Comparison of ENCODE assay signal across 10 cellular contexts in genomic region chr7:84412161-84412969, GRCh38.
DNase-seq lines count a peak whose midpoint lies in the region; ATAC-seq, FAIRE-seq and TF ChIP-seq lines count a peak whose summit lies in the region.
"Had no signal": no experiment of that assay in that cellular context is flagged by ENCODE, and none has a peak within 500 bp of the region (broad histone marks: within the 10 kb centered on the region; RNA-seq: fewer than 3 reads in every experiment).

No MANE protein-coding gene starts in this region.

- H4K20me1 ChIP-seq in HepG2 (ENCODE audit: insufficient read depth, low read length): no peaks in the 10 kb centered on the region

- BruUV-seq in HepG2 (replicated peaks; lab: Mats Ljungman, UMichigan) (no TSS peak), A673 (replicated peaks; lab: Mats Ljungman, UMichigan) (no TSS peak)

- no peak overlapping the region for H3K9ac ChIP-seq in HepG2 (ENCODE audit: insufficient read depth, low read depth, low read length)

- in situ Hi-C loops in HepG2 (cut with HindIII; ENCODE audit: extremely low pct_ligation_motif_present, low pct_unique_long_range_greater_than_20kb): no loop called here

- CTCF ChIA-PET in HepG2 (lab: Yijun Ruan, JAX; ENCODE audit: low intra/inter-chr PET ratio, low total read pairs) (no interaction called here), A673 (lab: Charles Lee) (no interaction called here)

- intact Hi-C loops in HepG2 (cut with micrococcal nuclease; ENCODE audit: unreplicated experiment): no loop called here
- intact Hi-C loops in right lobe of liver (cut with DNase I): no loop called here
- intact Hi-C loops in A673 (cut with micrococcal nuclease; ENCODE audit: unreplicated experiment): no loop called here
- intact Hi-C loops in body of pancreas (cut with DNase I): no loop called here

- no peak for FAIRE-seq in HepG2 (lab: Jason Lieb, UNC)

- no peaks in the 10 kb centered on the region for H3K9me3 ChIP-seq in HepG2 (ENCODE audit: low read length)
- H3K9me3 ChIP-seq in right lobe of liver: no peaks in the 10 kb centered on the region
- no peaks in the 10 kb centered on the region for H3K9me3 ChIP-seq in A673 (ENCODE audit: low read depth, low read length, poor library complexity, severe bottlenecking)
- no peaks in the 10 kb centered on the region for H3K9me3 ChIP-seq in body of pancreas

- no peak for TF ChIP-seq RAD21 in HepG2 (CRISPR knock-in tag; IDR thresholded peaks at IDR 0.05)

- H3K4me3 ChIP-seq in HepG2 (replicated peaks in 1 of 3; ENCODE audit: insufficient read depth in 1 of 3, low read depth in 2 of 3, low read length in 3 of 3) (no peak overlapping the region), right lobe of liver (no peak overlapping the region), A673 (ENCODE audit: low read depth, low read length, poor library complexity, severe bottlenecking) (no peak overlapping the region), body of pancreas (no peak overlapping the region)

- no peaks in the 10 kb centered on the region for H3K79me2 ChIP-seq in HepG2 (ENCODE audit: insufficient read depth, low read length)

- TF ChIP-seq EP300 in HepG2 (IDR thresholded peaks at IDR 0.05; ENCODE audit: low read depth in 2 of 2, low read length in 2 of 2): no peak
- no peak for TF ChIP-seq EP300 in HepG2 (CRISPR knock-in tag; IDR thresholded peaks at IDR 0.05; ENCODE audit: borderline replicate concordance)

- no peak overlapping the region for H2AFZ ChIP-seq in HepG2 (ENCODE audit: low read length)

- DNase-seq in HepG2 (ENCODE audit: low spot score): peak; percentile 3
- DNase-seq in right lobe of liver: no peak
- DNase-seq in RKO (ENCODE audit: low spot score): peak; percentile 95
- DNase-seq in fibroblast of peridontal ligament (ENCODE audit: extremely low read depth): peak; percentile 99
- no peak for DNase-seq in A673 (ENCODE audit: low spot score)
- DNase-seq in GM19240 (ENCODE audit: insufficient read length, low spot score): no peak
- DNase-seq in body of pancreas: no peak
- DNase-seq: C1 segment of cervical spinal cord; effector CD8-positive, alpha-beta T cell had no signal

- 0% methylated on average over 2 of the region's 2 CpGs for WGBS in HepG2 (ENCODE audit: low lambda C conversion rate)
- WGBS in right lobe of liver (ENCODE audit: insufficient coverage, low coverage, low lambda C conversion rate, missing lambda C conversion rate): 46% methylated on average over 2 of the region's 2 CpGs
- 66 to 67% methylated on average over 2 of the region's 2 CpGs for WGBS in body of pancreas, 2 donors

- TF ChIP-seq CTCF in HepG2 (CRISPR knock-in tag; IDR thresholded peaks at IDR 0.05) (no peak), right lobe of liver (IDR thresholded peaks at IDR 0.05) (no peak), A673 (conservative IDR thresholded peaks at IDR 0.05; ENCODE audit: low read depth, low read length) (no peak), body of pancreas (IDR thresholded peaks at IDR 0.05) (no peak)

- no peak overlapping the region for H3K27ac ChIP-seq in HepG2 (ENCODE audit: extremely low read length, insufficient read depth, low read length)
- H3K27ac ChIP-seq in right lobe of liver: no peak overlapping the region
- no peak overlapping the region for H3K27ac ChIP-seq in A673 (ENCODE audit: low read depth, low read length, poor library complexity, severe bottlenecking)
- H3K27ac ChIP-seq in body of pancreas: no peak overlapping the region

- no peaks in the 10 kb centered on the region for H3K4me1 ChIP-seq in HepG2 (ENCODE audit: insufficient read depth, low read length)
- no peaks in the 10 kb centered on the region for H3K4me1 ChIP-seq in right lobe of liver
- H3K4me1 ChIP-seq in A673 (ENCODE audit: insufficient read depth, low read length, poor library complexity, severe bottlenecking): no peaks in the 10 kb centered on the region
- no peaks in the 10 kb centered on the region for H3K4me1 ChIP-seq in body of pancreas

- H3K4me2 ChIP-seq in HepG2 (ENCODE audit: low read depth, low read length): no peak overlapping the region

- no peaks in the 10 kb centered on the region for H3K36me3 ChIP-seq in HepG2 (replicated peaks in 1 of 2; ENCODE audit: control insufficient read depth in 1 of 2, insufficient read depth in 2 of 2, low read length in 2 of 2)
- no peaks in the 10 kb centered on the region for H3K36me3 ChIP-seq in right lobe of liver
- no peaks in the 10 kb centered on the region for H3K36me3 ChIP-seq in A673 (ENCODE audit: insufficient read depth, low read length, poor library complexity, severe bottlenecking)
- H3K36me3 ChIP-seq in body of pancreas (replicated peaks in 1 of 2; ENCODE audit: insufficient read depth in 1 of 2, low read depth in 2 of 2): no peaks in the 10 kb centered on the region

- no peaks in the 10 kb centered on the region for H3K27me3 ChIP-seq in HepG2 (ENCODE audit: control insufficient read depth in 1 of 2, insufficient read depth in 2 of 2, low read length in 2 of 2)
- no peaks in the 10 kb centered on the region for H3K27me3 ChIP-seq in right lobe of liver
- no peaks in the 10 kb centered on the region for H3K27me3 ChIP-seq in A673 (replicated peaks; ENCODE audit: insufficient read depth, low read depth, low read length, poor library complexity)
- H3K27me3 ChIP-seq in body of pancreas: no peaks in the 10 kb centered on the region

- no peak for ATAC-seq in HepG2
- no peak for ATAC-seq in right lobe of liver
- ATAC-seq in GM18873 (IDR thresholded peaks at IDR 0.05; ENCODE audit: low FRiP score, unreplicated experiment): no peak
- ATAC-seq in body of pancreas: no peak

- TF ChIP-seq POLR2A in HepG2 (IDR thresholded peaks at IDR 0.05; ENCODE audit: insufficient read depth in 1 of 2, low read depth in 2 of 2, low read length in 2 of 2) (no peak), right lobe of liver (IDR thresholded peaks at IDR 0.05) (no peak), body of pancreas (IDR thresholded peaks at IDR 0.05) (no peak)

- POLR2A ChIA-PET in HepG2 (lab: Yijun Ruan, JAX): no interaction called here
- POLR2A ChIA-PET in A673 (lab: Charles Lee; ENCODE audit: low non-redundant PET): no interaction called here

TF ChIP-seq in HepG2, 621 proteins besides CTCF, POLR2A, EP300 and RAD21:
- TF ChIP-seq SATB2 (CRISPR knock-in tag; IDR thresholded peaks at IDR 0.05) (no peak), ETV5 (CRISPR knock-in tag; IDR thresholded peaks at IDR 0.05; ENCODE audit: borderline replicate concordance) (no peak), ZNF232 (CRISPR knock-in tag; IDR thresholded peaks at IDR 0.05; ENCODE audit: borderline replicate concordance) (no peak), PHF5A (CRISPR knock-in tag; IDR thresholded peaks at IDR 0.05; ENCODE audit: low read depth, unreplicated experiment) (no peak), ZFYVE20 (CRISPR knock-in tag; IDR thresholded peaks at IDR 0.05; ENCODE audit: borderline replicate concordance, low read depth) (no peak), MED13 (CRISPR knock-in tag; IDR thresholded peaks at IDR 0.05) (no peak), SAFB2 (CRISPR knock-in tag; IDR thresholded peaks at IDR 0.05; ENCODE audit: borderline replicate concordance, low read depth) (no peak), ZNF547 (CRISPR knock-in tag; IDR thresholded peaks at IDR 0.05) (no peak)
- TF ChIP-seq, protein P1, sequence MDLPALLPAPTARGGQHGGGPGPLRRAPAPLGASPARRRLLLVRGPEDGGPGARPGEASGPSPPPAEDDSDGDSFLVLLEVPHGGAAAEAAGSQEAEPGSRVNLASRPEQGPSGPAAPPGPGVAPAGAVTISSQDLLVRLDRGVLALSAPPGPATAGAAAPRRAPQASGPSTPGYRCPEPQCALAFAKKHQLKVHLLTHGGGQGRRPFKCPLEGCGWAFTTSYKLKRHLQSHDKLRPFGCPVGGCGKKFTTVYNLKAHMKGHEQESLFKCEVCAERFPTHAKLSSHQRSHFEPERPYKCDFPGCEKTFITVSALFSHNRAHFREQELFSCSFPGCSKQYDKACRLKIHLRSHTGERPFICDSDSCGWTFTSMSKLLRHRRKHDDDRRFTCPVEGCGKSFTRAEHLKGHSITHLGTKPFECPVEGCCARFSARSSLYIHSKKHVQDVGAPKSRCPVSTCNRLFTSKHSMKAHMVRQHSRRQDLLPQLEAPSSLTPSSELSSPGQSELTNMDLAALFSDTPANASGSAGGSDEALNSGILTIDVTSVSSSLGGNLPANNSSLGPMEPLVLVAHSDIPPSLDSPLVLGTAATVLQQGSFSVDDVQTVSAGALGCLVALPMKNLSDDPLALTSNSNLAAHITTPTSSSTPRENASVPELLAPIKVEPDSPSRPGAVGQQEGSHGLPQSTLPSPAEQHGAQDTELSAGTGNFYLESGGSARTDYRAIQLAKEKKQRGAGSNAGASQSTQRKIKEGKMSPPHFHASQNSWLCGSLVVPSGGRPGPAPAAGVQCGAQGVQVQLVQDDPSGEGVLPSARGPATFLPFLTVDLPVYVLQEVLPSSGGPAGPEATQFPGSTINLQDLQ (CRISPR knock-in tag; IDR thresholded peaks at IDR 0.05): no peak

Comparison
In these comparisons a context has a peak if more than half of its experiments do, and no peak if none do; other contexts are left out.
1. DNase-seq: peak in HepG2 (single experiment), RKO (single experiment) and fibroblast of peridontal ligament (single experiment); none in right lobe of liver (0 of 3), A673 (single experiment), GM19240 (single experiment) and body of pancreas (0 of 4).